In the genomic region with DNA sequence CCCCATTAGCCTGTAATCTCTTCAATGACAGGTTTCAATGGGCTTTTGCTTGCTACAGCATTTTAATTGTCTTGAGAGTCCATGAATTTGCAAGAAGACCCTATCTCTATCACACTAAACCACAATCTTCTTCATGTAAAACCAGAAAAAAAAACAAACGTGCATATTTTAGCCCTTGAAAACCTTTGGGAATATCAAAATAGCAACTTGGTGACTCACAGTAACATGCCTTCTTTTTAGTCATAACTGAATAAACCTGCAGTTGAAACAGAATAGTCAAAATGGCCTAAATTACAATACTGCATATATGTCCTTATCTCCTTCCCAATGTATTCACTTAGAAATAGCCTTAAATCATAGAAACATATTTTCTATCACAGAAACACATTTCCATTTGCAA, we compare ENCODE assay signal across 17 cellular contexts.
DNase-seq lines count a peak whose midpoint lies in the region; TF ChIP-seq lines count a peak whose summit lies in the region.
"Had no signal": no experiment of that assay in that cellular context is flagged by ENCODE, and none has a peak within 500 bp of the region (broad histone marks: within the 10 kb centered on the region; RNA-seq: fewer than 3 reads in every experiment).

No MANE protein-coding gene starts in this region.

- in situ Hi-C loops in KBM-7 (cut with MboI; ENCODE audit: low pct_unique_long_range_greater_than_20kb, low sequenced_read_pairs): no loop called here

- peak overlapping the region; percentile 49 for H3K4me2 ChIP-seq in osteoblast (ENCODE audit: insufficient read depth, low read length)

- CTCF ChIA-PET in RWPE1 (lab: Yijun Ruan, JAX): no interaction called here

- no peak overlapping the region for H3K4me3 ChIP-seq in osteoblast (ENCODE audit: insufficient read depth, low read length)
- H3K4me3 ChIP-seq: mucosa of descending colon had no signal

- no peaks in the 10 kb centered on the region for H3K9me3 ChIP-seq in osteoblast (ENCODE audit: low read depth, low read length)
- H3K9me3 ChIP-seq: mucosa of descending colon had no signal

- H3K79me2 ChIP-seq in osteoblast (ENCODE audit: insufficient read depth, low read length): no peaks in the 10 kb centered on the region

- DNase-seq in EL (peak; percentile 84), RWPE1 (ENCODE audit: low spot score) (peak; percentile 4), fibroblast of gingiva (ENCODE audit: low read depth) (peak; percentile 48), osteoblast (ENCODE audit: insufficient read length, low spot score, missing footprints) (peak; percentile 80), SKM-1 (lab: John Stamatoyannopoulos, UW; ENCODE audit: unreplicated experiment) (no peak), mesenteric fat pad (ENCODE audit: low spot score) (no peak), KBM-7 (no peak)
- no peak for DNase-seq in central memory CD4-positive, alpha-beta T cell
- DNase-seq: activated naive CD8-positive, alpha-beta T cell treated with anti-CD3 and anti-CD28 coated beads, Interleukin-2, amount 50 U/mL, for 24 hours; activated T-cell treated with anti-CD3 and anti-CD28 coated beads for 4 hours; COR-L47; effector memory CD4-positive, alpha-beta T cell; mucosa of descending colon; NCI-H1048; NCI-H510A treated with DMSO at 0.1 percent for 48 hours; right cardiac atrium; SHP77 had no signal

- no peaks in the 10 kb centered on the region for H4K20me1 ChIP-seq in osteoblast (ENCODE audit: insufficient read depth, low read length)

- TF ChIP-seq CTCF in RWPE1 (conservative IDR thresholded peaks at IDR 0.05; ENCODE audit: low read depth) (no peak), osteoblast (IDR thresholded peaks at IDR 0.05; ENCODE audit: extremely low read depth, low read depth, low read length) (no peak)

- H3K27ac ChIP-seq in RWPE1 (no peak overlapping the region), osteoblast (ENCODE audit: low read depth, low read length) (no peak overlapping the region)

- H3K36me3 ChIP-seq in osteoblast (ENCODE audit: insufficient read depth, low read length): no peaks in the 10 kb centered on the region

- H3K4me1 ChIP-seq in osteoblast (ENCODE audit: insufficient read depth, low read length): peaks cover 12% of the 10 kb centered on the region

- peaks cover 14% of the 10 kb centered on the region for H3K27me3 ChIP-seq in osteoblast (ENCODE audit: insufficient read depth, low read length)

- POLR2A ChIA-PET in RWPE1 (lab: Yijun Ruan, JAX; ENCODE audit: low non-redundant PET): no interaction called here

- H2AFZ ChIP-seq in osteoblast (ENCODE audit: low read length): no peak overlapping the region

Comparison
In these comparisons a context has a peak if more than half of its experiments do, and no peak if none do; other contexts are left out.
1. DNase-seq: peak in EL (single experiment), RWPE1 (single experiment), fibroblast of gingiva (single experiment) and osteoblast (single experiment); none in SKM-1 (single experiment), mesenteric fat pad (single experiment), central memory CD4-positive, alpha-beta T cell (single experiment) and KBM-7 (single experiment).